In the genomic region with DNA sequence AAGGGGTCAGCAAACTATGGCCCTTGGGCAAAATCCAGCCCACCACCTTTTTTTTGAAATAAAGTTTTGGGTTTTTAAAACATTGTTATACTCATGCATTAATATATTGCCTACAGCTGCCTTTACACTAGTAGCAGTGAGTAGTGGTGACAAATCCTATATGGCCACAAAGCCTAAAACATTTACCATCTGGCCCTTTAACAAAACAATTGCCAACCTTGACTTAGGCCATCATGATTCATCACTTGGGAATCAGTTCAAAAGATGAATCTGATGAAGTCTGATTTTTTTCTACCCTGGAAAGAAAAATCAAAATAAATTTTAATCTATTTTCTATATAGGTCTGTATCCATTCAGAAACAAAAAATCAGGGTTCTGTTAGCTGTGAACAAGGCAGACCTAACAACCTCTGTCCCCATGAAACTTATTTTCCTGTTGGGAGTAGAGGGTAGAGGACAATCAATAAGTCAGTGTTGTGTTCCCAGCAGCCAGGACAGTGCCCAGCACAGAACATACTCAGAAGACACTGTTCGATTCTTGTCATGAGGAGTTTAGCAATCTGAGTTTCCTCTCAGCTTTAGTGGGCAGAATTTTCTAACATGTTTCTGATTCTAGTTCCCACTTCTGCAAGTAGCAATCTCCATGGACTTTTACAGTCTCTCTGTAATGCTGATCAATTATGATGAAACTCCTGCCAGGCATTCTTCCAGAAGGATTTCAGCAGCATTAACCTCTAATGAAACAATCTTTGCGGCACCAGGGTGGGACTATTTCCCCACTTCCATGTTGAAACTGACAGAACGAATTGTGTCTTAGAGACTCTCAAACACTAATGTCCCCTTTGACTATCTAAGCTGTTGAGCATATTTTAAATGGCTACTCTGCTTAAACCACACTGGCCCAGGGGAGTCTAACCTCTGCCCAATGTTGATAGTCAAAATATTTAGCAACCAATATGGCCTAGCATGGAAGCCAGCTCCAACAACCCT, we compare ENCODE assay signal across 15 cellular contexts.
DNase-seq lines count a peak whose midpoint lies in the region; ATAC-seq and TF ChIP-seq lines count a peak whose summit lies in the region.
"Had no signal": no experiment of that assay in that cellular context is flagged by ENCODE, and none has a peak within 500 bp of the region (broad histone marks: within the 10 kb centered on the region; RNA-seq: fewer than 3 reads in every experiment).

No MANE protein-coding gene starts in this region.

- no peak overlapping the region for H3K4me2 ChIP-seq in OCI-LY7 (ENCODE audit: low read length)

- H3K4me3 ChIP-seq in adipocyte (ENCODE audit: low read length) (peak overlapping the region; percentile 55), fibroblast of villous mesenchyme (ENCODE audit: low read depth, low read length) (no peak overlapping the region), OCI-LY7 (ENCODE audit: low read depth, low read length, poor library complexity, severe bottlenecking) (no peak overlapping the region)
- H3K4me3 ChIP-seq: colonic mucosa had no signal

- H3K9ac ChIP-seq in adipocyte (ENCODE audit: low read length): peak overlapping the region; percentile 79

- no peaks in the 10 kb centered on the region for H4K20me1 ChIP-seq in OCI-LY7 (ENCODE audit: insufficient read depth, low read length)

- no peaks in the 10 kb centered on the region for H3K36me3 ChIP-seq in adipocyte (ENCODE audit: control insufficient read depth, insufficient read depth, low read length, severe bottlenecking)
- H3K36me3 ChIP-seq in OCI-LY7 (ENCODE audit: insufficient read depth, low read length): no peaks in the 10 kb centered on the region
- H3K36me3 ChIP-seq: colonic mucosa had no signal

- intact Hi-C loops in OCI-LY7 (cut with micrococcal nuclease; ENCODE audit: unreplicated experiment): no loop called here

- H3K9me2 ChIP-seq in OCI-LY7 (ENCODE audit: insufficient read depth, low read length): no peaks in the 10 kb centered on the region

- BruUV-seq in OCI-LY7 (replicated peaks; lab: Mats Ljungman, UMichigan): no TSS peak

- no peaks in the 10 kb centered on the region for H3K79me2 ChIP-seq in OCI-LY7 (ENCODE audit: insufficient read depth, low read depth, low read length)

- DNase-seq in SKM-1 treated with dmso at 0.1 percent for 144 hours (lab: John Stamatoyannopoulos, UW; ENCODE audit: unreplicated experiment) (peak; percentile 5), SKM-1 (lab: John Stamatoyannopoulos, UW; ENCODE audit: unreplicated experiment) (no peak), adipocyte (ENCODE audit: low read depth) (peak; percentile 71), fibroblast of villous mesenchyme (ENCODE audit: low read depth) (peak; percentile 79), stromal cell of bone marrow (ENCODE audit: low read depth) (peak; percentile 83), OCI-LY7 (ENCODE audit: low spot score) (no peak)
- DNase-seq: colonic mucosa; H9; NCI-H1417; NCI-H524; SIG-M5; stimulated activated CD4-positive, alpha-beta T cell treated with anti-CD3 and anti-CD28 coated beads, Interleukin-12 subunit alpha, Interleukin-12 subunit beta, amount 100 ng/mL, for 4 hours had no signal

- no peak overlapping the region for H2AFZ ChIP-seq in OCI-LY7 (ENCODE audit: low read length)

- H3K9me3 ChIP-seq in adipocyte (ENCODE audit: control insufficient read depth, low read length): peaks cover 8% of the 10 kb centered on the region
- H3K9me3 ChIP-seq in OCI-LY7 (ENCODE audit: low read length): no peaks in the 10 kb centered on the region
- H3K9me3 ChIP-seq: colonic mucosa had no signal

- H3K27ac ChIP-seq in OCI-LY7 (ENCODE audit: low read depth, low read length, poor library complexity, severe bottlenecking): no peak overlapping the region
- H3K27ac ChIP-seq: 22Rv1, colonic mucosa had no signal

- TF ChIP-seq CTCF in fibroblast of villous mesenchyme (IDR thresholded peaks at IDR 0.05; ENCODE audit: insufficient read depth, low read depth, low read length): no peak
- TF ChIP-seq CTCF in OCI-LY7 (conservative IDR thresholded peaks at IDR 0.05; ENCODE audit: low read length): no peak

- no peak for ATAC-seq in GM21619 (IDR thresholded peaks at IDR 0.05; ENCODE audit: unreplicated experiment)
- no peak for ATAC-seq in GM18907 (IDR thresholded peaks at IDR 0.05; ENCODE audit: unreplicated experiment)

- H3K27me3 ChIP-seq in adipocyte (replicated peaks; ENCODE audit: control insufficient read depth, insufficient read depth, low read length): no peaks in the 10 kb centered on the region
- H3K27me3 ChIP-seq: colonic mucosa had no signal

- POLR2A ChIA-PET in OCI-LY7 (lab: Charles Lee): no interaction called here

- H3K4me1 ChIP-seq in adipocyte (ENCODE audit: control insufficient read depth, insufficient read depth, low read length): peaks cover 19% of the 10 kb centered on the region
- no peaks in the 10 kb centered on the region for H3K4me1 ChIP-seq in OCI-LY7 (ENCODE audit: insufficient read depth, low read length, poor library complexity, severe bottlenecking)
- H3K4me1 ChIP-seq: colonic mucosa had no signal

- CTCF ChIA-PET in OCI-LY7 (lab: Charles Lee; ENCODE audit: unreplicated experiment): no interaction called here

Comparison
In these comparisons a context has a peak if more than half of its experiments do, and no peak if none do; other contexts are left out.
1. DNase-seq: peak in SKM-1 treated with dmso at 0.1 percent for 144 hours (single experiment), adipocyte (single experiment), fibroblast of villous mesenchyme (single experiment) and stromal cell of bone marrow (single experiment); none in SKM-1 (single experiment) and OCI-LY7 (single experiment).